Comparison of ENCODE assay signal across 12 cellular contexts in the genomic region with DNA sequence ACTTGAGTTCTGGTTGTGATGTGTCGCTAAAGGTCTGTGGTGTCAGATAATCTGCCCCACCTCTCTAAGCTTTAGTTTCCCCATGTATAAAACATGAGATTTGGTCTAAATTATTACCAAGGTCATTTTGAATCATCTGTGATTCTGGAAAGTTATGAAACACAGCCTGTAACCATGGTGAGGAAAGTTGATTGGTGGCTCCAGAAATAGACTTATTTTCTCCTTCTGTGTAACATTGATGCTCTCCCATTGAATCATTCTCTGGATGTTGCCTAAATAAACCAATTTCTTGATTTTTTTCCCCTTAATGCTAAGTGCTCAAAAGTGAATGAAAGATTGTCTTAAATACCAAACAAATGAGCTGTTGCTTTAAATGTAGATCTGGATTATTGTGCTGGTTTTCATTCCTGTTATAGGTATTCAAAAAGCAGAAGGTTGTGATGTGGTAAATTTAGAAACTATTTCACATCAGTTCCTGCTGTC. TPM values are rescaled to one million over a fixed set of nuclear protein-coding genes. Genes with fewer than 3 reads are reported as not detected.
DNase-seq lines count a peak whose midpoint lies in the region; ATAC-seq and TF ChIP-seq lines count a peak whose summit lies in the region.
"Had no signal": no experiment of that assay in that cellular context is flagged by ENCODE, and none has a peak within 500 bp of the region (broad histone marks: within the 10 kb centered on the region; RNA-seq: fewer than 3 reads in every experiment).

No MANE protein-coding gene starts in this region.

- ATAC-seq in natural killer cell treated with Interleukin-12 subunit alpha and Interleukin-12 subunit beta and Interleukin-15 and Interleukin-18, amount 100 ng/mL, for 72 hours = no peak
- ATAC-seq in natural killer cell (no peak), HG02798 (IDR thresholded peaks at IDR 0.05; ENCODE audit: poor library complexity, unreplicated experiment) (no peak), left lung (no peak), GM18907 (IDR thresholded peaks at IDR 0.05; ENCODE audit: unreplicated experiment) (no peak)
- ATAC-seq in activated naive CD8-positive, alpha-beta T cell treated with anti-CD3 and anti-CD28 coated beads, Interleukin-2, amount 50 U/mL, for 24 hours = peak; percentile 18

- peak overlapping the region; percentile 41 to 56 for H3K27ac Mint-ChIP-seq in natural killer cell treated with Interleukin-12 subunit alpha and Interleukin-12 subunit beta and Interleukin-15 and Interleukin-18, amount 100 ng/mL, for 72 hours
- peak overlapping the region in 1 of 2 donors; percentile 29 for H3K27ac Mint-ChIP-seq in natural killer cell
- H3K27ac Mint-ChIP-seq in activated naive CD8-positive, alpha-beta T cell treated with anti-CD3 and anti-CD28 coated beads, Interleukin-2, amount 50 U/mL, for 24 hours = peak overlapping the region; percentile 64

- intact Hi-C loops in natural killer cell (cut with micrococcal nuclease) (no loop called here), left lung (cut with DNase I) (no loop called here)

- peaks cover 5% of the 10 kb centered on the region for H3K9me3 Mint-ChIP-seq in natural killer cell treated with Interleukin-12 subunit alpha and Interleukin-12 subunit beta and Interleukin-15 and Interleukin-18, amount 100 ng/mL, for 72 hours
- no peaks in the 10 kb centered on the region for H3K9me3 Mint-ChIP-seq in natural killer cell
- no peaks in the 10 kb centered on the region for H3K9me3 Mint-ChIP-seq in activated naive CD8-positive, alpha-beta T cell treated with anti-CD3 and anti-CD28 coated beads, Interleukin-2, amount 50 U/mL, for 24 hours

- H3K9me3 ChIP-seq in left lung = no peaks in the 10 kb centered on the region

- DNase-seq in natural killer cell treated with Interleukin-12 subunit alpha and Interleukin-12 subunit beta and Interleukin-15 and Interleukin-18, amount 100 ng/mL, for 72 hours (ENCODE audit: low spot score) = no peak
- DNase-seq in natural killer cell (no peak), inferior parietal cortex (ENCODE audit: extremely low spot score) (peak; percentile 40), left lung (no peak), HUDEP-2 (lab: John Stamatoyannopoulos, UW; ENCODE audit: unreplicated experiment in 76 of 76) (no peak)
- no peak for DNase-seq in activated naive CD8-positive, alpha-beta T cell treated with anti-CD3 and anti-CD28 coated beads, Interleukin-2, amount 50 U/mL, for 24 hours
- DNase-seq: NCI-H2227 treated with DMSO at 0.1 percent for 48 hours, small intestine had no signal

- H3K4me3 Mint-ChIP-seq in natural killer cell treated with Interleukin-12 subunit alpha and Interleukin-12 subunit beta and Interleukin-15 and Interleukin-18, amount 100 ng/mL, for 72 hours = no peak overlapping the region
- H3K4me3 Mint-ChIP-seq in natural killer cell = no peak overlapping the region
- no peak overlapping the region for H3K4me3 Mint-ChIP-seq in activated naive CD8-positive, alpha-beta T cell treated with anti-CD3 and anti-CD28 coated beads, Interleukin-2, amount 50 U/mL, for 24 hours

- H3K27me3 ChIP-seq in left lung = no peaks in the 10 kb centered on the region

- no peak for TF ChIP-seq CTCF in natural killer cell (IDR thresholded peaks at IDR 0.05)
- no peak for TF ChIP-seq CTCF in left lung (IDR thresholded peaks at IDR 0.05)

- H3K27ac ChIP-seq in left lung = no peak overlapping the region
- H3K27ac ChIP-seq: epithelial cell of prostate had no signal

- peaks cover 40 to 43% of the 10 kb centered on the region in 2 donors for H3K4me1 Mint-ChIP-seq in natural killer cell treated with Interleukin-12 subunit alpha and Interleukin-12 subunit beta and Interleukin-15 and Interleukin-18, amount 100 ng/mL, for 72 hours (ENCODE audit: low read depth in 2 of 2)
- H3K4me1 Mint-ChIP-seq in natural killer cell = peaks cover 50 to 52% of the 10 kb centered on the region in 2 donors
- peaks cover 80% of the 10 kb centered on the region for H3K4me1 Mint-ChIP-seq in activated naive CD8-positive, alpha-beta T cell treated with anti-CD3 and anti-CD28 coated beads, Interleukin-2, amount 50 U/mL, for 24 hours

- no peaks in the 10 kb centered on the region for H3K36me3 ChIP-seq in left lung

- H3K36me3 Mint-ChIP-seq in natural killer cell treated with Interleukin-12 subunit alpha and Interleukin-12 subunit beta and Interleukin-15 and Interleukin-18, amount 100 ng/mL, for 72 hours = no peaks in the 10 kb centered on the region
- no peaks in the 10 kb centered on the region for H3K36me3 Mint-ChIP-seq in natural killer cell
- H3K36me3 Mint-ChIP-seq in activated naive CD8-positive, alpha-beta T cell treated with anti-CD3 and anti-CD28 coated beads, Interleukin-2, amount 50 U/mL, for 24 hours (ENCODE audit: low read depth) = peaks cover 10% of the 10 kb centered on the region

- H3K27me3 Mint-ChIP-seq in natural killer cell treated with Interleukin-12 subunit alpha and Interleukin-12 subunit beta and Interleukin-15 and Interleukin-18, amount 100 ng/mL, for 72 hours = no peaks in the 10 kb centered on the region
- no peaks in the 10 kb centered on the region for H3K27me3 Mint-ChIP-seq in natural killer cell (ENCODE audit: low read depth in 2 of 2)
- H3K27me3 Mint-ChIP-seq in activated naive CD8-positive, alpha-beta T cell treated with anti-CD3 and anti-CD28 coated beads, Interleukin-2, amount 50 U/mL, for 24 hours = no peaks in the 10 kb centered on the region

- peaks cover 3 to 5% of the 10 kb centered on the region in 2 donors for H3K4me1 ChIP-seq in left lung

- no peak overlapping the region for H3K4me3 ChIP-seq in left lung
- H3K4me3 ChIP-seq: lung had no signal

RNA-seq across cellular contexts. Expression of gene PCGF5, which starts 30.0 kb away (rescaled TPM):
- 10 to 100 TPM; 33.8 to 40.8 TPM for total RNA-seq in natural killer cell treated with Interleukin-12 subunit alpha and Interleukin-12 subunit beta and Interleukin-15 and Interleukin-18, amount 100 ng/mL, for 72 hours
- total RNA-seq in natural killer cell (10 to 100 TPM; 52.5 to 60.2 (median 58.6) TPM), left lung (10 to 100 TPM; 33.3 to 47.2 TPM)
